In the genomic region with DNA sequence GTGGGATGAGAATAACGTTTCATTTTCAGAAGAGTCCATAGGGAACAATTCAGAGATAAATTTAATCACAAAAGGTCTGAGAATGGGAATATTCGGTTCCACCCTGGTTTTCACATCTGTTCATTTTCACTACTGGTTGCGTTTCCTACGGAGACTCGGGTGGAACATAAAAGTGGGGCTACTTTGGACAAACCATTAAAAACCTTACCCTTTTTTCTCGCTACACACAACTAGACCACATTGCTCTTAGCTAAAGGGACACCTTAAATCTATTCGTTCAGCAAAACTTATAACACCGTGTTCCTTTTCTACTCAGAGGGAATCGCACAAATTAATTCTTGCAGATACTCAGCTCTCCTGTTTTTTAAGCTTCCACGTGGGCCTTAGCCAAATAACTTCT, we compare ENCODE assay signal across 1 cellular context.
TF ChIP-seq lines count a peak whose summit lies in the region.

No MANE protein-coding gene starts in this region.

TF ChIP-seq in H1, 55 proteins besides CTCF, POLR2A, EP300 and RAD21 (continued from another document):
- TF ChIP-seq GABPA (IDR thresholded peaks at IDR 0.05; ENCODE audit: borderline replicate concordance, insufficient read depth, low read length) (no peak), CEBPB (IDR thresholded peaks at IDR 0.05; ENCODE audit: low read depth, low read length) (no peak), BCL11A (IDR thresholded peaks at IDR 0.05; ENCODE audit: low read depth in 2 of 2, low read length in 2 of 2) (no peak), RXRA (IDR thresholded peaks at IDR 0.05; ENCODE audit: insufficient read depth, low read depth, low read length) (no peak), SP2 (IDR thresholded peaks at IDR 0.05; ENCODE audit: low read length) (no peak), SIX5 (IDR thresholded peaks at IDR 0.05; ENCODE audit: low read depth, low read length) (no peak), SRF (IDR thresholded peaks at IDR 0.05; ENCODE audit: low read depth, low read length) (no peak), RFX5 (IDR thresholded peaks at IDR 0.05; ENCODE audit: borderline replicate concordance, low read depth, low read length) (no peak), FOSL1 (IDR thresholded peaks at IDR 0.05; ENCODE audit: insufficient read depth, low read depth, low read length) (no peak), TBP (IDR thresholded peaks at IDR 0.05; ENCODE audit: low read depth, low read length) (no peak), SIRT6 (IDR thresholded peaks at IDR 0.05; ENCODE audit: low read length) (no peak), TCF12 (IDR thresholded peaks at IDR 0.05; ENCODE audit: low read depth, low read length) (no peak), MAFK (IDR thresholded peaks at IDR 0.05; ENCODE audit: low read depth, low read length) (no peak), BRCA1 (IDR thresholded peaks at IDR 0.05; ENCODE audit: low read depth, low read length) (no peak), SIN3A (conservative IDR thresholded peaks at IDR 0.05 in 1 of 2, IDR thresholded peaks at IDR 0.05 in 1 of 2; ENCODE audit: low read depth in 1 of 2, low read length in 2 of 2) (no peak)
- TF ChIP-seq, protein P1, sequence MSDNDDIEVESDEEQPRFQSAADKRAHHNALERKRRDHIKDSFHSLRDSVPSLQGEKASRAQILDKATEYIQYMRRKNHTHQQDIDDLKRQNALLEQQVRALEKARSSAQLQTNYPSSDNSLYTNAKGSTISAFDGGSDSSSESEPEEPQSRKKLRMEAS (IDR thresholded peaks at IDR 0.05): no peak
